2 cellular contexts compared by ENCODE assay signal in the genomic region with DNA sequence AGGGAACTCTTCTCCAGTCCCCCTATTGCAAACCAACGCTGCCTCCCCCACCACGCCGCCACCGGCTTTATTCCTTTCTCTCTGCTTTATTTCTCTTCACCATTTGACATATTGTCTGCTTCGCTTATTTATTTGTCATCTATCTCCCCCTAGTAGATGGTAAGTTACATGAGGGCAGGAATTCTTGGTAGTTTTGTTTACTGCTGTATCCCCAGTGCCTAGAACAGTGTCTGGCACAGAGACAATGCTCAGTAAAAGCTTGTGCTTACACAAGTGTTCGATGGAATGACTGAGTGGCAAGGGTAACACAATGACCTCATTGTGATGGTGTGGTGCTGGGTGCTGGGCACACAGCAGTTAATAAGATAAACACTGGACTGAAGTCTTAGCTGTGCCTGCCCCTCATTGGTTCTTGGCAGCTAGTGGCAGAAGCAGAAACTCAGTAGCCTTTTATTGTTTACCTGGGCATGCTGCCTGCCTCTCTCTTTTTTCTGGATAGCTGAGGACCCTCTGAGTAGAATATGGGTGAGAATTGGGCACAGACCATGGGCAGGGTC. TPM values are rescaled to one million over a fixed set of nuclear protein-coding genes. Genes with fewer than 3 reads are reported as not detected.
"Had no signal": no experiment of that assay in that cellular context is flagged by ENCODE, and none has a peak within 500 bp of the region (broad histone marks: within the 10 kb centered on the region; RNA-seq: fewer than 3 reads in every experiment).

No MANE protein-coding gene starts in this region.

RNA-seq across cellular contexts. Expression of a gene that starts 9.5 kb away (rescaled TPM):
- total RNA-seq: chondrocyte had no signal
- polyA plus RNA-seq: neural cell had no signal
